In genomic region chr10:2284071-2284470, GRCh38 we compare ENCODE assay signal across 26 cellular contexts.
"Had no signal": no experiment of that assay in that cellular context is flagged by ENCODE, and none has a peak within 500 bp of the region (broad histone marks: within the 10 kb centered on the region; RNA-seq: fewer than 3 reads in every experiment).

No MANE protein-coding gene starts in this region.

- H3K27me3 ChIP-seq: adrenal gland, SJCRH30 had no signal

- DNase-seq: activated CD4-positive, alpha-beta T cell treated with anti-CD3 and anti-CD28 coated beads for 48 hours; activated CD4-positive, alpha-beta T cell treated with anti-CD3 and anti-CD28 coated beads, Interleukin-2, amount 50 U/mL, for 4 hours; activated CD4-positive, CD25-positive, alpha-beta regulatory T cell treated with anti-CD3 and anti-CD28 coated beads, Interleukin-2, amount 50 U/mL, for 72 hours; activated CD8-positive, alpha-beta memory T cell treated with anti-CD3 and anti-CD28 coated beads, Interleukin-2, amount 50 U/mL, for 48 hours; activated CD8-positive, alpha-beta T cell treated with anti-CD3 and anti-CD28 coated beads, Interleukin-2, amount 10 ng/mL, durations not matched to agents 7 days and 5 days; activated naive CD4-positive, alpha-beta T cell treated with anti-CD3 and anti-CD28 coated beads, Interleukin-2, amount 50 U/mL, for 16 hours; activated naive CD8-positive, alpha-beta T cell treated with anti-CD3 and anti-CD28 coated beads, Interleukin-2, amount 10 ng/mL, durations not matched to agents 7 days and 5 days; activated T-cell treated with anti-CD3 and anti-CD28 coated beads, Interleukin-2, amount 50 U/mL, for 1 hour; adrenal gland; anterior cingulate cortex; central memory CD4-positive, alpha-beta T cell; MG63; MV-4-11; NCI-H1092 treated with DMSO at 0.1 percent for 48 hours; NCI-H1417 treated with DMSO at 0.1 percent for 48 hours; NCI-H1930; NCI-H2107; NCI-H446; NCI-H524; NCI-H82; Right ventricle myocardium superior; SJCRH30; SK-N-SH; T-helper 1 cell had no signal

- H3K4me3 ChIP-seq: adrenal gland, MG63, SJCRH30 had no signal

- H3K9ac ChIP-seq: KMS-11, SK-N-SH had no signal

- ATAC-seq: activated CD8-positive, alpha-beta T cell treated with anti-CD3 and anti-CD28 coated beads, Interleukin-2, amount 10 ng/mL, durations not matched to agents 7 days and 5 days; WTC11 had no signal

- H3K9me3 ChIP-seq: adrenal gland, MG63, SJCRH30, SK-N-SH had no signal

- H3K4me2 ChIP-seq: KMS-11, SK-N-SH had no signal

- H3K36me3 ChIP-seq: adrenal gland, MG63, SJCRH30 had no signal

- H3K4me1 ChIP-seq: adrenal gland, SJCRH30 had no signal

- H3K27ac ChIP-seq: adrenal gland, KMS-11, SJCRH30 had no signal
